32 cellular contexts compared by ENCODE assay signal in genomic region chr16:1464894-1465566, GRCh38. TPM values are rescaled to one million over a fixed set of nuclear protein-coding genes. Genes with fewer than 3 reads are reported as not detected.
"Had no signal": no experiment of that assay in that cellular context is flagged by ENCODE, and none has a peak within 500 bp of the region (broad histone marks: within the 10 kb centered on the region; RNA-seq: fewer than 3 reads in every experiment).

No MANE protein-coding gene starts in this region.

- H3K4me3 Mint-ChIP-seq: endodermal cell; memory B cell; natural killer cell; neural crest cell; stimulated activated effector memory CD8-positive, alpha-beta T cell treated with anti-CD3 and anti-CD28 coated beads, Interleukin-12 subunit alpha, Interleukin-12 subunit beta, amount 100 ng/mL, for 72 hours; stimulated activated naive CD8-positive, alpha-beta T cell treated with anti-CD3 and anti-CD28 coated beads, Interleukin-15, Interleukin-2, amounts not matched to agents 100 ng/mL and 50 ng/mL, for 24 hours had no signal

- H3K4me2 ChIP-seq: hepatocyte had no signal

- H3K9me3 Mint-ChIP-seq: endodermal cell; memory B cell; natural killer cell; neural crest cell; stimulated activated effector memory CD8-positive, alpha-beta T cell treated with anti-CD3 and anti-CD28 coated beads, Interleukin-12 subunit alpha, Interleukin-12 subunit beta, amount 100 ng/mL, for 72 hours; stimulated activated naive CD8-positive, alpha-beta T cell treated with anti-CD3 and anti-CD28 coated beads, Interleukin-15, Interleukin-2, amounts not matched to agents 100 ng/mL and 50 ng/mL, for 24 hours had no signal

- H3K27ac Mint-ChIP-seq: endodermal cell; memory B cell; natural killer cell; stimulated activated effector memory CD8-positive, alpha-beta T cell treated with anti-CD3 and anti-CD28 coated beads, Interleukin-12 subunit alpha, Interleukin-12 subunit beta, amount 100 ng/mL, for 72 hours; stimulated activated naive CD8-positive, alpha-beta T cell treated with anti-CD3 and anti-CD28 coated beads, Interleukin-15, Interleukin-2, amounts not matched to agents 100 ng/mL and 50 ng/mL, for 24 hours had no signal

- H3K9me3 ChIP-seq: gastrocnemius medialis, heart left ventricle, left lung, psoas muscle, sigmoid colon, thoracic aorta, tibial nerve, upper lobe of left lung had no signal

- H2AFZ ChIP-seq: hepatocyte had no signal

- H3K4me1 ChIP-seq: gastrocnemius medialis had no signal

- ATAC-seq: gastrocnemius medialis; heart left ventricle; left cardiac atrium; left lung; natural killer cell; psoas muscle; stimulated activated effector memory CD8-positive, alpha-beta T cell treated with anti-CD3 and anti-CD28 coated beads, Interleukin-12 subunit alpha, Interleukin-12 subunit beta, amount 100 ng/mL, for 72 hours had no signal

- H3K4me1 Mint-ChIP-seq: endodermal cell, neural crest cell had no signal

- H3K27me3 Mint-ChIP-seq: memory B cell; stimulated activated naive CD8-positive, alpha-beta T cell treated with anti-CD3 and anti-CD28 coated beads, Interleukin-15, Interleukin-2, amounts not matched to agents 100 ng/mL and 50 ng/mL, for 24 hours had no signal

- H3K27me3 ChIP-seq: dorsolateral prefrontal cortex, gastrocnemius medialis, heart left ventricle, hepatocyte, left lung, sigmoid colon, tibial nerve, upper lobe of left lung had no signal

- H3K36me3 Mint-ChIP-seq: natural killer cell had no signal

- H3K4me3 ChIP-seq: dorsolateral prefrontal cortex, gastrocnemius medialis, heart left ventricle, hepatocyte, left lung, lung, psoas muscle, sigmoid colon, thoracic aorta, tibial nerve, upper lobe of left lung had no signal

- H3K27ac ChIP-seq: dorsolateral prefrontal cortex, epithelial cell of prostate, gastrocnemius medialis, heart left ventricle, hepatocyte, left lung, psoas muscle, sigmoid colon, thoracic aorta, tibial nerve, upper lobe of left lung had no signal

- DNase-seq: cortex of kidney; dorsolateral prefrontal cortex; effector CD4-positive, alpha-beta T cell; endodermal cell; foreskin fibroblast; gastrocnemius medialis; kidney; left cardiac atrium; natural killer cell; nucleus accumbens; sigmoid colon; stimulated activated CD4-positive, alpha-beta T cell treated with anti-CD3 and anti-CD28 coated beads, Interleukin-2, amount 100 ng/mL, for 24 hours; stimulated activated CD4-positive, alpha-beta T cell treated with anti-CD3 and anti-CD28 coated beads, Interleukin-4, amount 100 ng/mL, for 24 hours had no signal

RNA-seq across cellular contexts. Expression of gene PTX4, which starts 23.7 kb away (rescaled TPM):
- total RNA-seq: endodermal cell, esophagus mucosa, hepatocyte, kidney, left lung, mononuclear cell, osteocyte, renal cortical epithelial cell, sigmoid colon, tibial nerve had no signal
- polyA plus RNA-seq: hepatocyte, sigmoid colon had no signal

RNA-seq across cellular contexts. Expression of gene PERCC1, which starts 34.2 kb away (rescaled TPM):
- total RNA-seq: esophagus mucosa, gastrocnemius medialis, glomerular endothelial cell, kidney, left cardiac atrium, neural crest cell, osteocyte, psoas muscle, renal cortical epithelial cell, sigmoid colon, skeletal muscle tissue, thoracic aorta had no signal
- polyA plus RNA-seq: hepatocyte had no signal
